In genomic region chr6:984031-984430, GRCh38 we compare ENCODE assay signal across 6 cellular contexts.
"Had no signal": no experiment of that assay in that cellular context is flagged by ENCODE, and none has a peak within 500 bp of the region (broad histone marks: within the 10 kb centered on the region; RNA-seq: fewer than 3 reads in every experiment).

No MANE protein-coding gene starts in this region.

- H3K4me3 ChIP-seq: K562 had no signal

- H3K36me3 Mint-ChIP-seq: IgD-negative memory B cell had no signal

- H3K27ac Mint-ChIP-seq: IgD-negative memory B cell had no signal

- H3K4me3 Mint-ChIP-seq: IgD-negative memory B cell had no signal

- DNase-seq: IMR-90, KBM-7, KG1 had no signal

- H3K27ac ChIP-seq: HL-60 had no signal

- H3K4me1 Mint-ChIP-seq: IgD-negative memory B cell had no signal
